27 cellular contexts compared by ENCODE assay signal in genomic region chr1:30990594-30990993, GRCh38.
DNase-seq lines count a peak whose midpoint lies in the region; ATAC-seq, FAIRE-seq and TF ChIP-seq lines count a peak whose summit lies in the region.
"Had no signal": no experiment of that assay in that cellular context is flagged by ENCODE, and none has a peak within 500 bp of the region (broad histone marks: within the 10 kb centered on the region; RNA-seq: fewer than 3 reads in every experiment).

No MANE protein-coding gene starts in this region.

- no peak overlapping the region for H2BK120ac ChIP-seq in trophoblast cell (ENCODE audit: insufficient read depth, low read length, poor library complexity)

- no peak overlapping the region for H4K12ac ChIP-seq in trophoblast cell (ENCODE audit: low read depth, low read length)

- H3K9me3 Mint-ChIP-seq in CD4-positive, alpha-beta T cell, result no peaks in the 10 kb centered on the region

- H2AK5ac ChIP-seq in trophoblast cell (ENCODE audit: low read length), result no peak overlapping the region

- POLR2A ChIA-PET in CD4-positive, alpha-beta T cell (lab: Charles Lee), result interaction anchor here (0.6 to 1.0 kb wide), 2 partner anchors 14 to 77 kb away, joined by 4 to 6 read pairs; no protein-coding TSS in a partner anchor

- H2BK5ac ChIP-seq in trophoblast cell (ENCODE audit: low read depth, low read length, poor library complexity), result no peak overlapping the region

- H3K36me3 ChIP-seq in trophoblast cell (ENCODE audit: control insufficient read depth in 1 of 2, insufficient read depth in 2 of 2, low read length in 2 of 2), result peaks cover 7 to 11% of the 10 kb centered on the region in 2 experiments
- peaks cover 3% of the 10 kb centered on the region for H3K36me3 ChIP-seq in H7 (replicated peaks; ENCODE audit: control insufficient read depth, insufficient read depth, low read length)

- H3K4me1 ChIP-seq in trophoblast cell (ENCODE audit: control insufficient read depth in 1 of 2, insufficient read depth in 2 of 2, low read length in 2 of 2), result peaks cover 6 to 7% of the 10 kb centered on the region in 2 experiments
- H3K4me1 ChIP-seq: BE2C had no signal

- H3K27me3 ChIP-seq in CD4-positive, alpha-beta T cell (ENCODE audit: control insufficient read depth, insufficient read depth, low read length), result no peaks in the 10 kb centered on the region
- no peaks in the 10 kb centered on the region for H3K27me3 ChIP-seq in trophoblast cell (ENCODE audit: insufficient read depth, low read length)
- no peaks in the 10 kb centered on the region for H3K27me3 ChIP-seq in H7 (ENCODE audit: control insufficient read depth, insufficient read depth, low read length)
- H3K27me3 ChIP-seq: BE2C, heart left ventricle, pancreas, right lobe of liver, transverse colon had no signal

- H3K79me1 ChIP-seq in trophoblast cell (ENCODE audit: low read length), result no peaks in the 10 kb centered on the region

- no peak overlapping the region for H3K27ac ChIP-seq in CD4-positive, alpha-beta T cell (ENCODE audit: low read depth, low read length)
- no peak overlapping the region for H3K27ac ChIP-seq in trophoblast cell (ENCODE audit: low read depth, low read length)
- H3K27ac ChIP-seq: epithelial cell of prostate, heart left ventricle, HL-60, pancreas, right lobe of liver, SK-N-MC, transverse colon had no signal

- no peaks in the 10 kb centered on the region for H3K27me3 Mint-ChIP-seq in CD4-positive, alpha-beta T cell
- H3K27me3 Mint-ChIP-seq: activated naive CD8-positive, alpha-beta T cell; naive B cell had no signal

- no peak overlapping the region for H3K9ac ChIP-seq in trophoblast cell (ENCODE audit: low read length)

- no peak for ATAC-seq in CD4-positive, alpha-beta T cell (ENCODE audit: poor library complexity)
- ATAC-seq in sciatic nerve, result no peak
- ATAC-seq: heart left ventricle, left colon, pancreas, right lobe of liver had no signal

- no peak overlapping the region for H3K18ac ChIP-seq in trophoblast cell (ENCODE audit: low read length)

- peaks cover 91% of the 10 kb centered on the region for H3K36me3 Mint-ChIP-seq in CD4-positive, alpha-beta T cell (ENCODE audit: low read depth)

- no peak for FAIRE-seq in GM19239 (lab: Jason Lieb, UNC)
- FAIRE-seq: GM12891, pancreas had no signal

- no peak overlapping the region for H3K4me2 ChIP-seq in trophoblast cell (ENCODE audit: low read length)

- H3K27ac Mint-ChIP-seq in CD4-positive, alpha-beta T cell, result peak overlapping the region; percentile 11
- H3K27ac Mint-ChIP-seq: activated naive CD8-positive, alpha-beta T cell; activated T-helper 1 cell treated with anti-CD3 and anti-CD28 coated beads, Interleukin-12 subunit alpha, Interleukin-12 subunit beta, Interleukin-2, Interleukin-4 antibody, amounts not matched to agents 30 ng/mL and 10 ng/mL and 1 ng/mL, durations not matched to agents 14 hours and 24 hours and 36 hours had no signal

- DNase-seq in CD4-positive, alpha-beta T cell, result no peak
- peak; percentile 62 for DNase-seq in NCI-H226
- DNase-seq in dedifferentiated amniotic fluid mesenchymal stem cell (ENCODE audit: extremely low spot score), result peak; percentile 65
- DNase-seq in trophoblast cell, result no peak
- DNase-seq in sciatic nerve (ENCODE audit: low spot score), result no peak
- DNase-seq in GM19239 (ENCODE audit: insufficient read length, low spot score), result no peak
- DNase-seq in GM10266 (ENCODE audit: extremely low spot score), result no peak
- DNase-seq in H7, result no peak
- DNase-seq: activated CD4-positive, alpha-beta T cell treated with anti-CD3 and anti-CD28 coated beads for 48 hours; BE2C; DMS79; HCEC 1CT; heart left ventricle; Kasumi-1; left colon; naive B cell; NCI-H1694 treated with DMSO at 0.1 percent for 48 hours; NCI-H69; pancreas; right lobe of liver; transverse colon had no signal

- no peak overlapping the region for H3K4me3 Mint-ChIP-seq in CD4-positive, alpha-beta T cell
- H3K4me3 Mint-ChIP-seq: activated naive CD8-positive, alpha-beta T cell; activated T-helper 1 cell treated with anti-CD3 and anti-CD28 coated beads, Interleukin-12 subunit alpha, Interleukin-12 subunit beta, Interleukin-2, Interleukin-4 antibody, amounts not matched to agents 30 ng/mL and 10 ng/mL and 1 ng/mL, durations not matched to agents 14 hours and 24 hours and 36 hours; naive B cell had no signal

- intact Hi-C loops in CD4-positive, alpha-beta T cell (cut with DNase I, micrococcal nuclease), result no loop called here
- intact Hi-C loops in sciatic nerve (cut with DNase I), result no loop called here

- no peaks in the 10 kb centered on the region for H3K9me3 ChIP-seq in CD4-positive, alpha-beta T cell (ENCODE audit: control insufficient read depth, low read length)
- no peaks in the 10 kb centered on the region for H3K9me3 ChIP-seq in trophoblast cell (ENCODE audit: insufficient read depth, low read depth, low read length)
- H3K9me3 ChIP-seq: BE2C, heart left ventricle, pancreas, right lobe of liver, transverse colon had no signal

- no peak overlapping the region for H4K8ac ChIP-seq in trophoblast cell (ENCODE audit: low read depth, low read length)

- H3K4me3 ChIP-seq in trophoblast cell (ENCODE audit: low read depth, low read length) (no peak overlapping the region), H7 (ENCODE audit: insufficient read depth, low read depth, low read length) (no peak overlapping the region)
- H3K4me3 ChIP-seq: heart left ventricle, pancreas, right lobe of liver, SK-N-MC, transverse colon had no signal

- H3K4ac ChIP-seq in trophoblast cell (ENCODE audit: low read depth, low read length), result peak overlapping the region; percentile 86

- H2AFZ ChIP-seq in trophoblast cell (ENCODE audit: insufficient read depth, low read length, poor library complexity), result no peak overlapping the region

- no peak overlapping the region for H2BK12ac ChIP-seq in trophoblast cell (ENCODE audit: low read length)

- CTCF ChIA-PET in CD4-positive, alpha-beta T cell (lab: Charles Lee), result interaction anchor here (0.7 to 2.2 kb wide), 2 partner anchors 16 to 20 kb away, joined by 3 to 4 read pairs; no protein-coding TSS in a partner anchor

- no peak overlapping the region for H3K14ac ChIP-seq in trophoblast cell (ENCODE audit: low read length)

- no CpG with 5 or more reads among the region's 3 CpGs for WGBS in trophoblast cell (ENCODE audit: extremely low coverage, insufficient coverage, insufficient read length)

- H3K79me2 ChIP-seq in trophoblast cell (ENCODE audit: control insufficient read depth, insufficient read depth, low read length, poor library complexity), result peaks cover 5% of the 10 kb centered on the region

- no peak for TF ChIP-seq CTCF in CD4-positive, alpha-beta T cell (IDR thresholded peaks at IDR 0.05)
- no peak for TF ChIP-seq CTCF in GM10266 (IDR thresholded peaks at IDR 0.05; ENCODE audit: control insufficient read depth, insufficient read depth, low read depth, missing control alignments)

- H4K91ac ChIP-seq in trophoblast cell (ENCODE audit: low read depth, low read length), result no peak overlapping the region

- no peak overlapping the region for H3K23ac ChIP-seq in trophoblast cell (ENCODE audit: low read length)

- H3K4me1 Mint-ChIP-seq in CD4-positive, alpha-beta T cell (ENCODE audit: low read depth), result peaks cover 75% of the 10 kb centered on the region

Comparison
In these comparisons a context has a peak if more than half of its experiments do, and no peak if none do; other contexts are left out.
1. DNase-seq: peak in NCI-H226 (single experiment) and dedifferentiated amniotic fluid mesenchymal stem cell (single experiment); none in CD4-positive, alpha-beta T cell (0 of 10), trophoblast cell (0 of 2), sciatic nerve (single experiment), GM19239 (single experiment), GM10266 (single experiment) and H7 (single experiment).